Comparison of ENCODE assay signal across 20 cellular contexts in the genomic region with DNA sequence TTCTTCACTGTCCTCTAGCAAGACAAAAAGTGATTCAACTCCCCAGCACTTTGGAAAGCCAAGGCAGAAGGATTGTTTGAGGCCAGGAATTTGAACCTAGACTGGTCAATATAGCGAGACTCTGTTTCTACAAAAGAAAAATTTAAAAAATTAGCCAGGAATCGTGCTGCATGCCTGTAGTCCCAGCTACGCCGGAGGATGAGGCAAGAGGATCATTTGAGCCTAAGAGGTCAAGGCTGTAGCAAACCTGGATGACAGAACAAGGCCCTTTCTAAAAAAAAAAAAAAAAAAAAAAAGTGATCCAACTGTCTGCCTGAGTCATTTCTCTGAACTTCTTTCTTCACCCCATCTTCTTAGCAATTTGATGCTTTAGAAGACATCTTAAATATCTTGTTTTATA.
"Had no signal": no experiment of that assay in that cellular context is flagged by ENCODE, and none has a peak within 500 bp of the region (broad histone marks: within the 10 kb centered on the region; RNA-seq: fewer than 3 reads in every experiment).

No MANE protein-coding gene starts in this region.

- DNase-seq: activated T-cell treated with anti-CD3 and anti-CD28 coated beads, Interleukin-2, amount 50 U/mL, for 1 hour; brain microvascular endothelial cell; central memory CD4-positive, alpha-beta T cell; colonic mucosa; esophagus squamous epithelium; gastrocnemius medialis; hippocampal formation; left ventricle myocardium superior; mammary epithelial cell; midbrain; retina; stimulated activated CD4-positive, alpha-beta T cell treated with anti-CD3 and anti-CD28 coated beads, Interleukin-2, amount 100 ng/mL, for 48 hours; stimulated activated naive CD4-positive, alpha-beta T cell; thyroid gland had no signal

- H3K27me3 Mint-ChIP-seq: activated T-helper 17 cell treated with anti-CD3 and anti-CD28 coated beads, Interleukin-2, amount 50 U/mL, for 72 hours; progenitor cell of endocrine pancreas had no signal

- H3K9me3 Mint-ChIP-seq: activated T-helper 17 cell treated with anti-CD3 and anti-CD28 coated beads, Interleukin-2, amount 50 U/mL, for 72 hours; natural killer cell treated with Interleukin-12 subunit alpha and Interleukin-12 subunit beta and Interleukin-15 and Interleukin-18, amount 100 ng/mL, for 72 hours; T-helper 2 cell treated with Interferon-gamma antibody and Interleukin-4, amounts not matched to agents 5 μg/mL and 100 μg/mL, for 36 hours had no signal

- H3K4me3 Mint-ChIP-seq: activated T-helper 17 cell treated with anti-CD3 and anti-CD28 coated beads, Interleukin-2, amount 50 U/mL, for 72 hours; natural killer cell treated with Interleukin-12 subunit alpha and Interleukin-12 subunit beta and Interleukin-15 and Interleukin-18, amount 100 ng/mL, for 72 hours; T-helper 2 cell treated with Interferon-gamma antibody and Interleukin-4, amounts not matched to agents 5 μg/mL and 100 μg/mL, for 36 hours had no signal

- H3K4me3 ChIP-seq: ascending aorta, colonic mucosa, esophagus squamous epithelium, gastrocnemius medialis, thyroid gland had no signal

- H3K36me3 Mint-ChIP-seq: natural killer cell treated with Interleukin-12 subunit alpha and Interleukin-12 subunit beta and Interleukin-15 and Interleukin-18, amount 100 ng/mL, for 72 hours had no signal

- H3K27me3 ChIP-seq: ascending aorta, brain microvascular endothelial cell, colonic mucosa, esophagus squamous epithelium, gastrocnemius medialis, thyroid gland had no signal

- H3K4me1 ChIP-seq: ascending aorta, colonic mucosa, gastrocnemius medialis had no signal

- H3K9me3 ChIP-seq: ascending aorta, colonic mucosa, esophagus squamous epithelium, gastrocnemius medialis, thyroid gland had no signal

- H3K27ac ChIP-seq: ascending aorta, brain microvascular endothelial cell, colonic mucosa, esophagus squamous epithelium, gastrocnemius medialis, thyroid gland had no signal

- H3K27ac Mint-ChIP-seq: activated naive CD4-positive, alpha-beta T cell treated with anti-CD3 and anti-CD28 coated beads, Interleukin-2, amount 50 U/mL, for 72 hours; activated T-helper 17 cell treated with anti-CD3 and anti-CD28 coated beads, Interleukin-2, amount 50 U/mL, for 72 hours; natural killer cell treated with Interleukin-12 subunit alpha and Interleukin-12 subunit beta and Interleukin-15 and Interleukin-18, amount 100 ng/mL, for 72 hours; progenitor cell of endocrine pancreas; T-helper 2 cell treated with Interferon-gamma antibody and Interleukin-4, amounts not matched to agents 5 μg/mL and 100 μg/mL, for 36 hours had no signal

- H3K36me3 ChIP-seq: ascending aorta, colonic mucosa, gastrocnemius medialis, thyroid gland had no signal

- ATAC-seq: activated naive CD4-positive, alpha-beta T cell treated with anti-CD3 and anti-CD28 coated beads, Interleukin-2, amount 50 U/mL, for 72 hours; activated T-helper 17 cell treated with anti-CD3 and anti-CD28 coated beads, Interleukin-2, amount 50 U/mL, for 72 hours; gastrocnemius medialis; left ventricle myocardium superior; natural killer cell treated with Interleukin-12 subunit alpha and Interleukin-12 subunit beta and Interleukin-15 and Interleukin-18, amount 100 ng/mL, for 72 hours had no signal
